ENCODE assay signal across 1 cellular context in genomic region chr20:324177-325042, GRCh38.
TF ChIP-seq lines count a peak whose summit lies in the region.

No MANE protein-coding gene starts in this region.

TF ChIP-seq in HepG2, 621 proteins besides CTCF, POLR2A, EP300 and RAD21 (continued from another document and continues in another):
- TF ChIP-seq ARID5B (CRISPR knock-in tag; IDR thresholded peaks at IDR 0.05) (peak; percentile 91), ELF4 (CRISPR knock-in tag; IDR thresholded peaks at IDR 0.05; ENCODE audit: borderline replicate concordance) (peak; percentile 85; the same call in 1 of the 2 replicates), CREB1 (IDR thresholded peaks at IDR 0.05) (no peak; the same call in 1 of the 2 replicates), CREB1 (CRISPR knock-in tag; IDR thresholded peaks at IDR 0.05) (no peak), PRDM4 (CRISPR knock-in tag; IDR thresholded peaks at IDR 0.05; ENCODE audit: borderline replicate concordance) (0 out of 2 replicates have a peak, but pooled peaks have one; percentile 74), ZNF788 (CRISPR knock-in tag; IDR thresholded peaks at IDR 0.05; ENCODE audit: borderline replicate concordance) (peak; percentile 95), ZNF10 (CRISPR knock-in tag; IDR thresholded peaks at IDR 0.05; ENCODE audit: borderline replicate concordance, low read depth) (0 out of 2 replicates have a peak, but pooled peaks have one; percentile 68), HOXD1 (CRISPR knock-in tag; IDR thresholded peaks at IDR 0.05) (peak; percentile 98), NFE2L2 (IDR thresholded peaks at IDR 0.05; ENCODE audit: low read length) (no peak), SPEN (CRISPR knock-in tag; IDR thresholded peaks at IDR 0.05; ENCODE audit: low read depth) (peak; percentile 96; the same call in 1 of the 2 replicates), SCMH1 (CRISPR knock-in tag; IDR thresholded peaks at IDR 0.05; ENCODE audit: borderline replicate concordance) (no peak), KDM5A (IDR thresholded peaks at IDR 0.05; ENCODE audit: borderline replicate concordance, low read length) (peak; percentile 43; the same call in 1 of the 2 replicates), ZNF75D (CRISPR knock-in tag; IDR thresholded peaks at IDR 0.05; ENCODE audit: borderline replicate concordance) (no peak), ZFP36 (IDR thresholded peaks at IDR 0.05; ENCODE audit: borderline replicate concordance, low read depth, low read length, partially characterized antibody) (no peak), SP5 (CRISPR knock-in tag; IDR thresholded peaks at IDR 0.05; ENCODE audit: borderline replicate concordance, low read depth) (peak; percentile 99), SKI (IDR thresholded peaks at IDR 0.05; ENCODE audit: partially characterized antibody) (peak; percentile 73), ZNF513 (CRISPR knock-in tag; conservative IDR thresholded peaks at IDR 0.05) (peak; percentile 94; the same call in 1 of the 2 replicates), RFXANK (CRISPR knock-in tag; IDR thresholded peaks at IDR 0.05) (peak; percentile 98), CBX1 (IDR thresholded peaks at IDR 0.05; ENCODE audit: low read depth) (peak; percentile 94), PATZ1 (CRISPR knock-in tag; IDR thresholded peaks at IDR 0.05) (peak; percentile 96), NR2C2 (CRISPR knock-in tag; IDR thresholded peaks at IDR 0.05; ENCODE audit: borderline replicate concordance) (peak; percentile 80), ARNT2 (CRISPR knock-in tag; IDR thresholded peaks at IDR 0.05; ENCODE audit: low read depth) (peak; percentile 98), EZH2 (conservative IDR thresholded peaks at IDR 0.05; ENCODE audit: low read depth, low read length) (no peak), KLF9 (CRISPR knock-in tag; IDR thresholded peaks at IDR 0.05; ENCODE audit: low read depth) (peak; percentile 96), KDM6A (CRISPR knock-in tag; IDR thresholded peaks at IDR 0.05; ENCODE audit: low read depth) (peak; percentile 73), ATF2 (CRISPR knock-in tag; IDR thresholded peaks at IDR 0.05) (peak; percentile 86), HMGA1 (CRISPR knock-in tag; conservative IDR thresholded peaks at IDR 0.05) (no peak), ZNF318 (CRISPR knock-in tag; IDR thresholded peaks at IDR 0.05) (peak; percentile 99), ISL2 (CRISPR knock-in tag; IDR thresholded peaks at IDR 0.05) (peak; percentile 80), NCOA2 (CRISPR knock-in tag; IDR thresholded peaks at IDR 0.05) (peak; percentile 78), DDIT3 (CRISPR knock-in tag; IDR thresholded peaks at IDR 0.05) (peak; percentile 85; the same call in 1 of the 2 replicates), ZNF280B (CRISPR knock-in tag; IDR thresholded peaks at IDR 0.05; ENCODE audit: borderline replicate concordance) (peak; percentile 99), REL (CRISPR knock-in tag; conservative IDR thresholded peaks at IDR 0.05) (peak; percentile 98), MZF1 (CRISPR knock-in tag; IDR thresholded peaks at IDR 0.05; ENCODE audit: borderline replicate concordance) (no peak)
